ENCODE assay signal across 8 cellular contexts in genomic region chr10:77837248-77837924, GRCh38.
DNase-seq lines count a peak whose midpoint lies in the region; ATAC-seq, FAIRE-seq and TF ChIP-seq lines count a peak whose summit lies in the region.

No MANE protein-coding gene starts in this region.

- H3K27ac ChIP-seq in HEK293 (ENCODE audit: extremely low read depth, low read depth, low read length) (no peak overlapping the region), K562 (ENCODE audit: extremely low read depth, low read depth, low read length) (peak overlapping the region; percentile 93; the same call in 2 of the 3 replicates)

- H3K9me1 ChIP-seq in K562 (ENCODE audit: control insufficient read depth, insufficient read depth, low read length): no peaks in the 10 kb centered on the region

- no peaks in the 10 kb centered on the region for H3K9me3 Mint-ChIP-seq in natural killer cell treated with Interleukin-12 subunit alpha and Interleukin-12 subunit beta and Interleukin-15 and Interleukin-18, amount 100 ng/mL, for 72 hours

- DNase-seq in GM12891 (ENCODE audit: insufficient read length, low spot score) (peak; percentile 88), T1000 (lab: John Stamatoyannopoulos, UW) (peak; percentile 34), K562 (ENCODE audit: extremely low read depth in 1 of 4, low spot score in 3 of 4) (peak; percentile 62 to 84 (median 75)), mesenteric fat pad (ENCODE audit: low spot score) (no peak)
- DNase-seq in natural killer cell treated with Interleukin-12 subunit alpha and Interleukin-12 subunit beta and Interleukin-15 and Interleukin-18, amount 100 ng/mL, for 72 hours (ENCODE audit: low spot score): no peak

- BruUV-seq in K562 (replicated peaks; lab: Mats Ljungman, UMichigan): no TSS peak

- no peaks in the 10 kb centered on the region for H3K27me3 Mint-ChIP-seq in natural killer cell treated with Interleukin-12 subunit alpha and Interleukin-12 subunit beta and Interleukin-15 and Interleukin-18, amount 100 ng/mL, for 72 hours

- no peak for TF ChIP-seq POLR2A in GM12891 (IDR thresholded peaks at IDR 0.05; ENCODE audit: low read depth, low read length)
- no peak for TF ChIP-seq POLR2A in K562 (conservative IDR thresholded peaks at IDR 0.05)

- H3K4me1 ChIP-seq in HEK293 (ENCODE audit: control insufficient read depth, insufficient read depth, low read length): peaks cover 5% of the 10 kb centered on the region; the same call in 1 of the 2 replicates
- no peaks in the 10 kb centered on the region for H3K4me1 ChIP-seq in Loucy (ENCODE audit: insufficient read depth, low read length, poor library complexity, severe bottlenecking)
- peaks cover 21 to 31% of the 10 kb centered on the region in 2 experiments for H3K4me1 ChIP-seq in K562 (replicated peaks in 1 of 2; ENCODE audit: control insufficient read depth in 2 of 2, insufficient read depth in 2 of 2, low read length in 2 of 2)

- no peaks in the 10 kb centered on the region for H3K36me3 Mint-ChIP-seq in natural killer cell treated with Interleukin-12 subunit alpha and Interleukin-12 subunit beta and Interleukin-15 and Interleukin-18, amount 100 ng/mL, for 72 hours

- TF ChIP-seq CTCF in HEK293 (tag by site-specific recombination; IDR thresholded peaks at IDR 0.05) (peak; percentile 60), Loucy (conservative IDR thresholded peaks at IDR 0.05; ENCODE audit: low read length) (peak; percentile 46), K562 (IDR thresholded peaks at IDR 0.05 in 2 of 3, conservative IDR thresholded peaks at IDR 0.05 in 1 of 3; ENCODE audit: insufficient read depth in 2 of 3, low read depth in 1 of 3, low read length in 3 of 3) (peak; percentile 73 to 88 (median 88))

- 48% methylated on average over 10 of the region's 10 CpGs for WGBS in K562 (ENCODE audit: insufficient coverage, low coverage, missing lambda C conversion rate)

- peak; percentile 34 to 73 for TF ChIP-seq RAD21 in K562 (CRISPR knock-in tag; conservative IDR thresholded peaks at IDR 0.05 in 1 of 2, IDR thresholded peaks at IDR 0.05 in 1 of 2)

- CTCF ChIA-PET in HEK293 (lab: Yijun Ruan, JAX) (interaction anchor here (0.6 kb wide), 1 partner anchor 62 kb away, joined by 3 read pairs; no protein-coding TSS in a partner anchor), K562 (lab: Yijun Ruan, JAX; ENCODE audit: low intra/inter-chr PET ratio) (interaction anchor here (0.6 kb wide), 1 partner anchor 21 kb away, joined by 3 read pairs; no protein-coding TSS in a partner anchor)

- H3K9ac ChIP-seq in Loucy (ENCODE audit: low read depth, low read length, poor library complexity, severe bottlenecking): no peak overlapping the region
- H3K9ac ChIP-seq in K562 (ENCODE audit: insufficient read depth in 1 of 2, low read depth in 2 of 2, low read length in 2 of 2): peak overlapping the region in 1 of 2 experiments; percentile 83; a peak in 2 of 4 replicates

- H3K4me1 Mint-ChIP-seq in natural killer cell treated with Interleukin-12 subunit alpha and Interleukin-12 subunit beta and Interleukin-15 and Interleukin-18, amount 100 ng/mL, for 72 hours (ENCODE audit: low read depth in 2 of 2): peaks cover 10 to 29% of the 10 kb centered on the region in 2 donors

- H3K4me3 ChIP-seq in HEK293 (ENCODE audit: low read depth, low read length): no peak overlapping the region
- no peak overlapping the region for H3K4me3 ChIP-seq in Loucy (ENCODE audit: low read length, poor library complexity, severe bottlenecking)
- no peak overlapping the region for H3K4me3 ChIP-seq in K562

- no peaks in the 10 kb centered on the region for H4K20me1 ChIP-seq in Loucy (ENCODE audit: insufficient read depth, low read length, poor library complexity, severe bottlenecking)
- H4K20me1 ChIP-seq in K562 (replicated peaks; ENCODE audit: control insufficient read depth, insufficient read depth, low read length): no peaks in the 10 kb centered on the region

- H3K4me2 ChIP-seq in Loucy (ENCODE audit: low read depth, low read length, poor library complexity, severe bottlenecking) (no peak overlapping the region), K562 (ENCODE audit: insufficient read depth, low read length) (0 out of 2 replicates have a peak overlapping the region, but pooled peaks have one; percentile 9)

- H3K27ac Mint-ChIP-seq in natural killer cell treated with Interleukin-12 subunit alpha and Interleukin-12 subunit beta and Interleukin-15 and Interleukin-18, amount 100 ng/mL, for 72 hours: peak overlapping the region; percentile 8 to 25

- peaks cover 5 to 74% of the 10 kb centered on the region in 2 experiments; a peak in 2 of 3 replicates for H3K36me3 ChIP-seq in HEK293 (ENCODE audit: control insufficient read depth in 2 of 2, insufficient read depth in 1 of 2, low read length in 2 of 2)
- H3K36me3 ChIP-seq in Loucy (ENCODE audit: insufficient read depth, low read length): peaks cover 64% of the 10 kb centered on the region; the same call in 1 of the 2 replicates
- H3K36me3 ChIP-seq in K562 (ENCODE audit: control insufficient read depth, insufficient read depth, low read length): peaks cover 57% of the 10 kb centered on the region

- TF ChIP-seq EP300 in K562 (IDR thresholded peaks at IDR 0.05; ENCODE audit: low read length): no peak

- H3K27me3 ChIP-seq in Loucy (ENCODE audit: insufficient read depth, low read length, poor library complexity, severe bottlenecking): no peaks in the 10 kb centered on the region
- no peaks in the 10 kb centered on the region for H3K27me3 ChIP-seq in K562 (ENCODE audit: control insufficient read depth in 2 of 2, insufficient read depth in 2 of 2, low read length in 2 of 2)

- POLR2A ChIA-PET in HEK293 (lab: Yijun Ruan, JAX) (no interaction called here), K562 (lab: Yijun Ruan, JAX) (interaction anchor here (0.6 to 1.2 kb wide), 6 partner anchors 21 to 180 kb away, joined by 3 to 5 read pairs (median 3); no protein-coding TSS in a partner anchor)

- intact Hi-C loops in K562 (cut with micrococcal nuclease): loop anchor here (1.0 to 5.0 kb wide), 3 partner anchors 73 to 665 kb away; no protein-coding TSS in a partner anchor

- H3K4me3 Mint-ChIP-seq in natural killer cell treated with Interleukin-12 subunit alpha and Interleukin-12 subunit beta and Interleukin-15 and Interleukin-18, amount 100 ng/mL, for 72 hours: peak overlapping the region; percentile 2

- in situ Hi-C loops in K562 (cut with MboI): no loop called here

- no peak overlapping the region for H2AFZ ChIP-seq in Loucy (ENCODE audit: low read length)
- H2AFZ ChIP-seq in K562 (ENCODE audit: low read depth, low read length): no peak overlapping the region

- H3F3A ChIP-seq in Loucy (ENCODE audit: low read depth): no peaks in the 10 kb centered on the region

- FAIRE-seq in GM12891 (lab: Jason Lieb, UNC) (peak; percentile 76), K562 (lab: Jason Lieb, UNC) (peak; percentile 89)

- H3K79me2 ChIP-seq in Loucy (ENCODE audit: insufficient read depth, low read length) (no peaks in the 10 kb centered on the region), K562 (ENCODE audit: control insufficient read depth, insufficient read depth, low read length) (no peaks in the 10 kb centered on the region; the same call in 2 of the 3 replicates)

- H3K9me2 ChIP-seq in Loucy (replicated peaks; ENCODE audit: low read depth, low read length): no peaks in the 10 kb centered on the region

- H3K9me3 ChIP-seq in HEK293 (ENCODE audit: control insufficient read depth, insufficient read depth, low read depth, low read length): no peaks in the 10 kb centered on the region
- H3K9me3 ChIP-seq in Loucy (ENCODE audit: insufficient read depth, low read depth, low read length): no peaks in the 10 kb centered on the region
- H3K9me3 ChIP-seq in K562 (replicated peaks; ENCODE audit: control insufficient read depth, insufficient read depth, low read depth, low read length): no peaks in the 10 kb centered on the region

- ATAC-seq in K562 (peak; percentile 88), GM18502 (IDR thresholded peaks at IDR 0.05; ENCODE audit: poor library complexity, unreplicated experiment) (no peak)
- ATAC-seq in natural killer cell treated with Interleukin-12 subunit alpha and Interleukin-12 subunit beta and Interleukin-15 and Interleukin-18, amount 100 ng/mL, for 72 hours: peak; percentile 65 to 89

TF ChIP-seq in GM12891, 5 proteins besides CTCF, POLR2A, EP300 and RAD21:
- TF ChIP-seq POLR2AphosphoS5 (IDR thresholded peaks at IDR 0.05; ENCODE audit: low read depth, low read length) (no peak), SPI1 (IDR thresholded peaks at IDR 0.05; ENCODE audit: low read depth, low read length) (0 out of 2 replicates have a peak, but pooled peaks have one; percentile 8)

TF ChIP-seq in HEK293, 187 proteins besides CTCF, POLR2A, EP300 and RAD21 (continues in another document):
- TF ChIP-seq ZNF837 (tag by site-specific recombination; IDR thresholded peaks at IDR 0.05) (no peak), ZBTB17 (tag by site-specific recombination; IDR thresholded peaks at IDR 0.05) (0 out of 2 replicates have a peak, but pooled peaks have one; percentile 35), ZIC2 (tag by site-specific recombination; IDR thresholded peaks at IDR 0.05) (peak; percentile 69), ZNF654 (tag by site-specific recombination; IDR thresholded peaks at IDR 0.05; ENCODE audit: low read depth) (0 out of 2 replicates have a peak, but pooled peaks have one; percentile 6), ZNF660 (tag by site-specific recombination; IDR thresholded peaks at IDR 0.05) (0 out of 2 replicates have a peak, but pooled peaks have one; percentile 37)

TF ChIP-seq in K562, 482 proteins besides CTCF, POLR2A, EP300 and RAD21 (continues in another document):
- TF ChIP-seq CREM (IDR thresholded peaks at IDR 0.05; ENCODE audit: low read depth): 0 out of 2 replicates have a peak, but pooled peaks have one; percentile 14
- no peak for TF ChIP-seq NFYB (IDR thresholded peaks at IDR 0.05; ENCODE audit: extremely low read depth, insufficient read length)
- TF ChIP-seq HINFP (tag; conservative IDR thresholded peaks at IDR 0.05; ENCODE audit: low read depth): no peak
- peak; percentile 44 for TF ChIP-seq TBP (optimal IDR thresholded peaks at IDR 0.05; ENCODE audit: low read depth, low read length)
- TF ChIP-seq RCOR1 (IDR thresholded peaks at IDR 0.05; ENCODE audit: borderline replicate concordance in 1 of 2, low read depth in 2 of 2, low read length in 2 of 2): peak in 1 of 2 experiments; percentile 86; a peak in 3 of 4 replicates

Comparison
In these comparisons a context has a peak if more than half of its experiments do, and no peak if none do; other contexts are left out.
1. DNase-seq: peak in GM12891 (single experiment), T1000 (single experiment) and K562 (4 of 4); none in natural killer cell treated with Interleukin-12 subunit alpha and Interleukin-12 subunit beta and Interleukin-15 and Interleukin-18, amount 100 ng/mL, for 72 hours (single experiment) and mesenteric fat pad (single experiment).
2. Peak in every context shown above with its lines, with median percentiles within 50 percentile points of each other: CTCF ChIP-seq.